In the genomic region with DNA sequence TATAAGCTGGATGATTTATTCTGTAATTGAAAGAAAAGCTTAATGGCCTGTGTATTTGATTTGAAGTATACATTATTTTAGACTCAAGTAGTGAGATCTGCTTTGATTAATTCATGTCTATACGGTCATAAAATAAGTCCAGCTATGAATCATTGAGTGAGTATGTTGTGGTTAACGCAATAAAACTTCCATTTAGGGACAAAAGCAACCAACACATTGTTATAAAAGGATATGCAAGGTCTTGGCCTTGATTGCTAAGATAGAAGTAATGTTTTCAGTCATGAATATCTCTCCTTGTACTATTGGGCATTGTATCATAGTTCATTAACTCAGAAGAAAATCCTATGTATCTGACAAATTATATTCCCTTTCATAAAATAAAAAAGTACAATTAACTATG, we compare ENCODE assay signal across 14 cellular contexts.
DNase-seq lines count a peak whose midpoint lies in the region; ATAC-seq, FAIRE-seq and TF ChIP-seq lines count a peak whose summit lies in the region.
"Had no signal": no experiment of that assay in that cellular context is flagged by ENCODE, and none has a peak within 500 bp of the region (broad histone marks: within the 10 kb centered on the region; RNA-seq: fewer than 3 reads in every experiment).

No MANE protein-coding gene starts in this region.

- peak; percentile 98 for DNase-seq in PC-3
- peak; percentile 62 for DNase-seq in epithelial cell of prostate (ENCODE audit: low read depth, low spot score)
- DNase-seq in renal cortical epithelial cell (ENCODE audit: low read depth), result peak; percentile 88
- DNase-seq in midbrain (lab: John Stamatoyannopoulos, UW), result no peak
- no peak for DNase-seq in sciatic nerve (ENCODE audit: low spot score)
- no peak for DNase-seq in MV-4-11 (lab: John Stamatoyannopoulos, UW)
- DNase-seq: activated CD4-positive, alpha-beta T cell treated with anti-CD3 and anti-CD28 coated beads, Interleukin-2, amount 10 ng/mL, durations not matched to agents 24 days and 14 days; activated T-cell treated with anti-CD3 and anti-CD28 coated beads, Interleukin-2, amount 50 U/mL, for 72 hours; aorta; Caco-2 had no signal

- no peaks in the 10 kb centered on the region for H3K9me2 ChIP-seq in PC-3 (replicated peaks; ENCODE audit: low read length)

- H3K4me2 ChIP-seq in PC-3 (ENCODE audit: low read length), result peak overlapping the region; percentile 58

- no TSS peak for BruUV-seq in PC-3 (replicated peaks; lab: Mats Ljungman, UMichigan)

- TF ChIP-seq CTCF in PC-3 (conservative IDR thresholded peaks at IDR 0.05; ENCODE audit: low read depth, low read length), result no peak

- H2AFZ ChIP-seq in PC-3 (ENCODE audit: low read length), result no peak overlapping the region

- H3K27me3 ChIP-seq in PC-3 (ENCODE audit: low read length), result no peaks in the 10 kb centered on the region
- H3K27me3 ChIP-seq: neutrophil had no signal

- intact Hi-C loops in PC-3 (cut with micrococcal nuclease) (loop anchor here (10.0 kb wide), 1 partner anchor 1067 kb away; no protein-coding TSS in a partner anchor), sciatic nerve (cut with DNase I) (no loop called here)

- H3K4me3 ChIP-seq in PC-3 (ENCODE audit: low read length), result 0 out of 2 replicates have a peak overlapping the region, but pooled peaks have one; percentile 12
- H3K4me3 ChIP-seq: thoracic aorta had no signal

- peak; percentile 15 for FAIRE-seq in G401.6 (lab: Jason Lieb, UNC)

- H3K79me2 ChIP-seq in PC-3 (ENCODE audit: low read length), result no peaks in the 10 kb centered on the region

- peak overlapping the region; percentile 16; the same call in 1 of the 2 replicates for H3K9ac ChIP-seq in PC-3 (ENCODE audit: low read length)

- ATAC-seq in PC-3, result peak; percentile 72
- no peak for ATAC-seq in HG02885 (IDR thresholded peaks at IDR 0.05; ENCODE audit: poor library complexity, unreplicated experiment)
- no peak for ATAC-seq in sciatic nerve
- ATAC-seq: activated T-cell treated with anti-CD3 and anti-CD28 coated beads, Interleukin-2, amount 50 U/mL, for 72 hours had no signal

- no peaks in the 10 kb centered on the region for H3K36me3 ChIP-seq in PC-3 (ENCODE audit: low read depth, low read length)
- H3K36me3 ChIP-seq: neutrophil, thoracic aorta had no signal

- POLR2A ChIA-PET in PC-3 (lab: Charles Lee; ENCODE audit: unreplicated experiment), result no interaction called here

- H3F3A ChIP-seq in PC-3 (ENCODE audit: low read length, unreplicated experiment), result peaks cover 10% of the 10 kb centered on the region

- CTCF ChIA-PET in PC-3 (lab: Charles Lee), result no interaction called here

- H3K27ac ChIP-seq in PC-3 (ENCODE audit: low read length) (peak overlapping the region; percentile 79), epithelial cell of prostate (peak overlapping the region; percentile 31)
- H3K27ac ChIP-seq: neutrophil, thoracic aorta had no signal

- H3K9me3 ChIP-seq in PC-3 (ENCODE audit: low read length), result no peaks in the 10 kb centered on the region
- H3K9me3 ChIP-seq: Caco-2, neutrophil, thoracic aorta had no signal

- H3K4me1 ChIP-seq in PC-3 (ENCODE audit: insufficient read depth, low read length), result peaks cover 46% of the 10 kb centered on the region
- H3K4me1 ChIP-seq: Caco-2 had no signal

- H4K20me1 ChIP-seq in PC-3 (ENCODE audit: low read length), result no peaks in the 10 kb centered on the region

Comparison
In these comparisons a context has a peak if more than half of its experiments do, and no peak if none do; other contexts are left out.
1. DNase-seq: peak in PC-3 (single experiment), epithelial cell of prostate (single experiment) and renal cortical epithelial cell (single experiment); none in midbrain (single experiment), sciatic nerve (single experiment) and MV-4-11 (single experiment).